In the genomic region with DNA sequence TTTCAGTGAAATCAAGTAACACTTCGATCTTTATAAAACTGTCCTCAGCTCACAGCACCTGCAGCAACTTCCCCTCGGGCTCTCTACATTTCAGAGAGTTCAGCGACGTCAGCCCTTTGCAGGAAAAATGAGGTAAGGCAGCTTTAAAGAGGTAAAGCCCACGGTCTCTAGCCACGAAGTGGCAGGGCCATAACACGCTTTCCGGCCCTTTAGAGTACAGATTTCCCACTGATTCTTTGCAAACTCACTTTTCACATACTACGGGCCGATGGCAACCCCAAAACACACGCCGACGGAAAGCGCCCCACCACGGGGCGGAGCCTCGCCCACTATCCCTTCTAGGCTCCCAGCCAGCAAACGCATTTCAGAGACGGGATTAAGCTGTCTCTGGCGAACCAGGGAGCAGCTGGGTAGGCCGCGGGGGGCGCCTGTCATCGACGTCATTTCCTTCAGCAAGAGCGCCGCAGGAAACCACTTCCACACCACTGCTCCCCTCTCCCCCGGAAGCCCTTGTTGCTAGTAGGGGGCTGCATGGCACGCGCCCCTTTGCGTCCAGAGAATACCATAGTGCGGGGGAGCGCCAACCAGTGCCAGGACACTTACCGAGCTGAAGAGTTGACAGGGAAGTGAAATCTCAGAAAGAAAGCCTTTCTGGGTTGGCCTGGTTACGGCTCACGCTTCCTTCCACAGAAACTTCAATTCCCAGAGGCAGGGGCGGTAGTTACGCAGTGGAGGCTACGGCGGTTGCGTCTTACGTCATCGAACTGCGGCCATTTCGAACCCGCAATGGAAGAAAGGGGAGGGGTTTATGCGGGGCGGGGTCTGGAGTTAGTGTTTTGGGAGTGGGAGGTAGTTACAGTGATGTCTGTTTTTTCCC, we compare ENCODE assay signal across 8 cellular contexts. TPM values are rescaled to one million over a fixed set of nuclear protein-coding genes. Genes with fewer than 3 reads are reported as not detected.
DNase-seq lines count a peak whose midpoint lies in the region; ATAC-seq, FAIRE-seq and TF ChIP-seq lines count a peak whose summit lies in the region.

A gene with protein sequence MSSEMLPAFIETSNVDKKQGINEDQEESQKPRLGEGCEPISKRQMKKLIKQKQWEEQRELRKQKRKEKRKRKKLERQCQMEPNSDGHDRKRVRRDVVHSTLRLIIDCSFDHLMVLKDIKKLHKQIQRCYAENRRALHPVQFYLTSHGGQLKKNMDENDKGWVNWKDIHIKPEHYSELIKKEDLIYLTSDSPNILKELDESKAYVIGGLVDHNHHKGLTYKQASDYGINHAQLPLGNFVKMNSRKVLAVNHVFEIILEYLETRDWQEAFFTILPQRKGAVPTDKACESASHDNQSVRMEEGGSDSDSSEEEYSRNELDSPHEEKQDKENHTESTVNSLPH (minus strand): TSS at position 730 of the 877 bp plus-strand sequence. CDS start 4,701 bp downstream, outside the sequence.

- H4K20me1 ChIP-seq in OCI-LY1 (ENCODE audit: insufficient read depth, low read length) (no peaks in the 10 kb centered on the region), endothelial cell of umbilical vein (replicated peaks; ENCODE audit: control insufficient read depth, extremely low read depth, insufficient read depth, low read length) (no peaks in the 10 kb centered on the region)

- H3K27me3 Mint-ChIP-seq in Calu3 (ENCODE audit: unreplicated experiment): no peaks in the 10 kb centered on the region

- H3K4me3 ChIP-seq in HUES64 (ENCODE audit: low read length) (peak within 1 kb of the TSS; percentile 86), OCI-LY1 (ENCODE audit: low read depth, low read length, poor library complexity, severe bottlenecking) (peak within 1 kb of the TSS; percentile 75), endothelial cell of umbilical vein (replicated peaks in 1 of 3; ENCODE audit: insufficient read depth in 1 of 3, low read depth in 1 of 3, low read length in 3 of 3) (peak within 1 kb of the TSS; percentile 38 to 85 (median 73))

- DNase-seq in Calu3: peak; percentile 92
- DNase-seq in activated T-cell treated with anti-CD3 and anti-CD28 coated beads for 24 hours (ENCODE audit: low read depth): peak; percentile 95
- DNase-seq in endothelial cell of umbilical vein (ENCODE audit: low read depth, low spot score): peak; percentile 98
- peak; percentile 98 for DNase-seq in midbrain (lab: John Stamatoyannopoulos, UW)
- DNase-seq in stimulated activated CD8-positive, alpha-beta memory T cell treated with anti-CD3 and anti-CD28 coated beads, Interleukin-2, amount 100 ng/mL, for 1 hour (ENCODE audit: low read depth in 2 of 2): peak; percentile 87 to 88

- H3K27ac ChIP-seq in HUES64 (ENCODE audit: low read depth, low read length): peak within 1 kb of the TSS; percentile 97
- peak within 1 kb of the TSS; percentile 90 for H3K27ac ChIP-seq in OCI-LY1 (ENCODE audit: low read depth, low read length, poor library complexity, severe bottlenecking)
- H3K27ac ChIP-seq in endothelial cell of umbilical vein (ENCODE audit: insufficient read depth, low read depth, low read length): peak within 1 kb of the TSS; percentile 90

- peak; percentile 96 for FAIRE-seq in endothelial cell of umbilical vein (lab: Jason Lieb, UNC)

- peak within 1 kb of the TSS; percentile 98 for H3K27ac Mint-ChIP-seq in Calu3 (ENCODE audit: unreplicated experiment)

- no peaks in the 10 kb centered on the region for H3K9me3 Mint-ChIP-seq in Calu3 (ENCODE audit: low read depth, unreplicated experiment)

- CTCF ChIA-PET in Calu3 (lab: Charles Lee) (interaction anchor here (0.6 to 1.3 kb wide), 6 partner anchors 67 to 430 kb away, joined by 3 to 10 read pairs (median 3); no protein-coding TSS in a partner anchor), endothelial cell of umbilical vein (lab: Charles Lee) (interaction anchor here (0.6 to 2.5 kb wide), 8 partner anchors 9 to 530 kb away, joined by 3 to 18 read pairs (median 6); a partner anchor contains a TSS)

- WGBS in HUES64: under 1% methylated on average over 48 of the region's 48 CpGs

- peak within 1 kb of the TSS; percentile 95 for H3K4me3 Mint-ChIP-seq in Calu3 (ENCODE audit: low read depth, unreplicated experiment)

- intact Hi-C loops in Calu3 (cut with micrococcal nuclease; ENCODE audit: unreplicated experiment): loop anchor here (5.0 kb wide), 2 partner anchors 69 to 324 kb away; no protein-coding TSS in a partner anchor
- intact Hi-C loops in endothelial cell of umbilical vein (cut with micrococcal nuclease): loop anchor here (1.0 to 5.0 kb wide), 9 partner anchors 321 to 1784 kb away; a partner anchor contains a TSS

- H3K79me2 ChIP-seq in OCI-LY1 (ENCODE audit: insufficient read depth, low read length): no peaks in the 10 kb centered on the region
- H3K79me2 ChIP-seq in endothelial cell of umbilical vein (ENCODE audit: control insufficient read depth, insufficient read depth, low read length): no peaks in the 10 kb centered on the region

- H3K9me3 ChIP-seq in HUES64 (ENCODE audit: insufficient read depth, low read depth, low read length) (no peaks in the 10 kb centered on the region), OCI-LY1 (ENCODE audit: low read length) (no peaks in the 10 kb centered on the region), endothelial cell of umbilical vein (replicated peaks; ENCODE audit: control insufficient read depth, insufficient read depth, low read length) (no peaks in the 10 kb centered on the region)

- no TSS peak for BruUV-seq in Calu3 (replicated peaks; lab: Mats Ljungman, UMichigan)
- BruUV-seq in endothelial cell of umbilical vein (replicated peaks; lab: Mats Ljungman, UMichigan): TSS peak; percentile 92

- H3K9me1 ChIP-seq in endothelial cell of umbilical vein (replicated peaks; ENCODE audit: control insufficient read depth, extremely low read depth, insufficient read depth, low read length): no peaks in the 10 kb centered on the region

- no peaks in the 10 kb centered on the region for H3K4me1 Mint-ChIP-seq in Calu3 (ENCODE audit: low read depth, unreplicated experiment)

- H3K36me3 ChIP-seq in HUES64 (ENCODE audit: insufficient read depth, low read length): no peaks in the 10 kb centered on the region
- H3K36me3 ChIP-seq in OCI-LY1 (ENCODE audit: insufficient read depth, low read length): no peaks in the 10 kb centered on the region
- no peaks in the 10 kb centered on the region for H3K36me3 ChIP-seq in endothelial cell of umbilical vein (ENCODE audit: control insufficient read depth in 2 of 2, extremely low read depth in 1 of 2, insufficient read depth in 2 of 2, low read length in 2 of 2)

- H2AFZ ChIP-seq in OCI-LY1 (ENCODE audit: low read length) (peak within 1 kb of the TSS; percentile 76), endothelial cell of umbilical vein (ENCODE audit: low read depth, low read length) (peak within 1 kb of the TSS; percentile 82)

- no peaks in the 10 kb centered on the region for H3K9me2 ChIP-seq in OCI-LY1 (ENCODE audit: low read depth, low read length)

- no peaks in the 10 kb centered on the region for H3K4me1 ChIP-seq in HUES64 (ENCODE audit: insufficient read depth, low read length)
- H3K4me1 ChIP-seq in OCI-LY1 (ENCODE audit: insufficient read depth, low read length, severe bottlenecking): peaks cover 16% of the 10 kb centered on the region
- peaks cover 6% of the 10 kb centered on the region for H3K4me1 ChIP-seq in endothelial cell of umbilical vein (ENCODE audit: control insufficient read depth, extremely low read depth, insufficient read depth, low read length)

- no peak for TF ChIP-seq POLR2A in endothelial cell of umbilical vein (IDR thresholded peaks at IDR 0.05; ENCODE audit: low read depth, low read length)

- H3K4me2 ChIP-seq in OCI-LY1 (ENCODE audit: low read length) (peak within 1 kb of the TSS; percentile 71), endothelial cell of umbilical vein (ENCODE audit: insufficient read depth, low read length) (peak within 1 kb of the TSS; percentile 75)

- peak within 1 kb of the TSS; percentile 88 for H3K9ac ChIP-seq in HUES64 (ENCODE audit: low read depth, low read length)
- peak within 1 kb of the TSS; percentile 80 for H3K9ac ChIP-seq in OCI-LY1 (ENCODE audit: low read length)
- H3K9ac ChIP-seq in endothelial cell of umbilical vein (replicated peaks; ENCODE audit: extremely low read depth, insufficient read depth, low read length): peak within 1 kb of the TSS; percentile 93

- ATAC-seq in GM21447 (IDR thresholded peaks at IDR 0.05; ENCODE audit: unreplicated experiment): peak; percentile 92

- H3F3A ChIP-seq in OCI-LY1 (ENCODE audit: insufficient read depth, low read length): 0 out of 2 replicates have a peak, but pooled peaks cover 5% of the 10 kb centered on the region

- H3K27me3 ChIP-seq in HUES64 (ENCODE audit: insufficient read depth, low read length): no peaks in the 10 kb centered on the region
- H3K27me3 ChIP-seq in OCI-LY1 (ENCODE audit: insufficient read depth, low read length): no peaks in the 10 kb centered on the region
- peaks cover 3 to 11% of the 10 kb centered on the region in 2 experiments for H3K27me3 ChIP-seq in endothelial cell of umbilical vein (ENCODE audit: control insufficient read depth in 2 of 2, insufficient read depth in 2 of 2, low read length in 2 of 2)

- dilution Hi-C loops in endothelial cell of umbilical vein (cut with MboI; ENCODE audit: extremely low pct_ligation_motif_present, low sequenced_read_pairs): no loop called here

- H3K36me3 Mint-ChIP-seq in Calu3 (ENCODE audit: insufficient read depth, unreplicated experiment): peaks cover 19% of the 10 kb centered on the region

- POLR2A ChIA-PET in endothelial cell of umbilical vein (lab: Charles Lee): interaction anchor here (1.0 to 1.6 kb wide), 2 partner anchors 385 to 387 kb away, joined by 4 to 7 read pairs; no protein-coding TSS in a partner anchor

- TF ChIP-seq CTCF in Calu3 (IDR thresholded peaks at IDR 0.05; ENCODE audit: unreplicated experiment): no peak
- no peak for TF ChIP-seq CTCF in OCI-LY1 (IDR thresholded peaks at IDR 0.05; ENCODE audit: low read length)
- TF ChIP-seq CTCF in endothelial cell of umbilical vein (IDR thresholded peaks at IDR 0.05; ENCODE audit: extremely low read depth in 1 of 2, insufficient read depth in 1 of 2, low read depth in 1 of 2, low read length in 2 of 2): no peak

TF ChIP-seq in endothelial cell of umbilical vein, 7 proteins besides CTCF, POLR2A, EP300 and RAD21 (continues in another document):
- TF ChIP-seq JUN (IDR thresholded peaks at IDR 0.05; ENCODE audit: borderline replicate concordance, insufficient read depth, insufficient read length, low read depth): peak; percentile 31
- no peak for TF ChIP-seq MYC (IDR thresholded peaks at IDR 0.05; ENCODE audit: low read depth, low read length)

RNA-seq across cellular contexts. Expression of the gene that starts here (rescaled TPM):
- total RNA-seq in Calu3 (2022) (2.6 and 2.9 TPM in 2 replicates), endothelial cell of umbilical vein (6.5 and 8.4 TPM in 2 replicates)
- polyA plus RNA-seq in HUES64 (2013, experiment 1 of 2): 6.1 TPM
- polyA plus RNA-seq in HUES64 (2013, experiment 2 of 2): 7.9 TPM
- 1.3 and 1.7 TPM in 2 replicates for polyA plus RNA-seq in endothelial cell of umbilical vein
- 2.5 and 2.9 TPM in 2 replicates for polyA plus RNA-seq in endothelial cell of umbilical vein (2011; cell fraction: cytosol; rRNA removed)
- 3.7 and 4.2 TPM in 2 replicates for polyA plus RNA-seq in endothelial cell of umbilical vein (2011; cell fraction: nucleus; rRNA removed)
- 4.0 and 4.6 TPM in 2 replicates for polyA plus RNA-seq in endothelial cell of umbilical vein (2012)
- polyA minus RNA-seq in endothelial cell of umbilical vein: 1.1 and 1.4 TPM in 2 replicates
- 1.6 TPM for polyA minus RNA-seq in endothelial cell of umbilical vein (2011; cell fraction: cytosol; rRNA and poly(A)+ RNA removed)
- 1.9 and 5.8 TPM in 2 replicates for polyA minus RNA-seq in endothelial cell of umbilical vein (2011; cell fraction: nucleus; rRNA and poly(A)+ RNA removed)

Comparison
In these comparisons a context has a peak if more than half of its experiments do, and no peak if none do; other contexts are left out.
1. Peak in every context shown above with its lines: DNase-seq, ATAC-seq, H3K4me3 ChIP-seq and H3K27ac ChIP-seq.